Comparison of ENCODE assay signal across 18 cellular contexts in genomic region chr14:101248840-101249675, GRCh38.
DNase-seq lines count a peak whose midpoint lies in the region; ATAC-seq, FAIRE-seq and TF ChIP-seq lines count a peak whose summit lies in the region.
"Had no signal": no experiment of that assay in that cellular context is flagged by ENCODE, and none has a peak within 500 bp of the region (broad histone marks: within the 10 kb centered on the region; RNA-seq: fewer than 3 reads in every experiment).

No MANE protein-coding gene starts in this region.

- H3K36me3 ChIP-seq in esophagus muscularis mucosa = no peaks in the 10 kb centered on the region
- H3K36me3 ChIP-seq: BLaER1, HAP-1, Peyer's patch had no signal

- H3K4me3 Mint-ChIP-seq in activated CD4-positive, alpha-beta T cell treated with anti-CD3 and anti-CD28 coated beads, Interleukin-2, amount 10 ng/mL, durations not matched to agents 24 days and 14 days = no peak overlapping the region
- H3K4me3 Mint-ChIP-seq in osteocyte (ENCODE audit: unreplicated experiment) (no peak overlapping the region), natural killer cell (no peak overlapping the region)

- 84% methylated on average over 6 of the region's 18 CpGs for WGBS in esophagus muscularis mucosa

- H3K27ac ChIP-seq in esophagus muscularis mucosa (replicated peaks in 1 of 4) = no peak overlapping the region
- H3K27ac ChIP-seq: BLaER1, Peyer's patch had no signal

- H3K27ac Mint-ChIP-seq in activated CD4-positive, alpha-beta T cell treated with anti-CD3 and anti-CD28 coated beads, Interleukin-2, amount 10 ng/mL, durations not matched to agents 24 days and 14 days = no peak overlapping the region
- H3K27ac Mint-ChIP-seq in osteocyte (ENCODE audit: unreplicated experiment) (no peak overlapping the region), natural killer cell (no peak overlapping the region)

- no peaks in the 10 kb centered on the region for H3K36me3 Mint-ChIP-seq in activated CD4-positive, alpha-beta T cell treated with anti-CD3 and anti-CD28 coated beads, Interleukin-2, amount 10 ng/mL, durations not matched to agents 24 days and 14 days (ENCODE audit: low read depth)
- H3K36me3 Mint-ChIP-seq in osteocyte (ENCODE audit: unreplicated experiment) (no peaks in the 10 kb centered on the region), natural killer cell (no peaks in the 10 kb centered on the region)

- TF ChIP-seq CTCF in esophagus muscularis mucosa (IDR thresholded peaks at IDR 0.05) (no peak), osteocyte (IDR thresholded peaks at IDR 0.05) (no peak), natural killer cell (IDR thresholded peaks at IDR 0.05) (no peak)

- peaks cover 0 to 30% (median 0%) of the 10 kb centered on the region in 4 donors for H3K27me3 ChIP-seq in esophagus muscularis mucosa
- H3K27me3 ChIP-seq: Peyer's patch had no signal

- peaks cover 0 to 3% (median 0%) of the 10 kb centered on the region in 4 donors for H3K4me1 ChIP-seq in esophagus muscularis mucosa
- H3K4me1 ChIP-seq: HAP-1, Peyer's patch had no signal

- no peaks in the 10 kb centered on the region for H3K9me3 Mint-ChIP-seq in activated CD4-positive, alpha-beta T cell treated with anti-CD3 and anti-CD28 coated beads, Interleukin-2, amount 10 ng/mL, durations not matched to agents 24 days and 14 days
- H3K9me3 Mint-ChIP-seq in osteocyte (ENCODE audit: unreplicated experiment) (no peaks in the 10 kb centered on the region), natural killer cell (no peaks in the 10 kb centered on the region)

- peak; percentile 42 for DNase-seq in activated CD4-positive, alpha-beta T cell treated with anti-CD3 and anti-CD28 coated beads, Interleukin-2, amount 10 ng/mL, durations not matched to agents 24 days and 14 days
- no peak for DNase-seq in activated CD4-positive, alpha-beta T cell treated with anti-CD3 and anti-CD28 coated beads for 48 hours
- DNase-seq in GM12892 (ENCODE audit: insufficient read length) (peak; percentile 18), esophagus muscularis mucosa (ENCODE audit: extremely low spot score) (peak; percentile 87), osteocyte (ENCODE audit: extremely low spot score, unreplicated experiment) (peak; percentile 71), natural killer cell (no peak), NCI-H1694 treated with DMSO at 0.1 percent for 48 hours (lab: John Stamatoyannopoulos, UW) (no peak), NCI-H1930 (lab: John Stamatoyannopoulos, UW) (no peak)
- DNase-seq: 8988T, DMS 273 treated with DMSO at 0.1 percent for 48 hours, IMR-90, Kasumi-1, NCI-H1417, NCI-H2029 treated with DMSO at 0.1 percent for 48 hours, NCI-H524 had no signal

- TF ChIP-seq EP300 in esophagus muscularis mucosa (IDR thresholded peaks at IDR 0.05) = no peak

- TF ChIP-seq POLR2A in GM12892 (IDR thresholded peaks at IDR 0.05; ENCODE audit: low read depth, low read length) (no peak), esophagus muscularis mucosa (IDR thresholded peaks at IDR 0.05; ENCODE audit: low read depth) (no peak)

- intact Hi-C loops in activated CD4-positive, alpha-beta T cell treated with anti-CD3 and anti-CD28 coated beads, Interleukin-2, amount 10 ng/mL, durations not matched to agents 24 days and 14 days (cut with micrococcal nuclease) = no loop called here
- intact Hi-C loops in esophagus muscularis mucosa (cut with DNase I) = no loop called here
- intact Hi-C loops in natural killer cell (cut with micrococcal nuclease) = no loop called here

- no peaks in the 10 kb centered on the region for H3K27me3 Mint-ChIP-seq in activated CD4-positive, alpha-beta T cell treated with anti-CD3 and anti-CD28 coated beads, Interleukin-2, amount 10 ng/mL, durations not matched to agents 24 days and 14 days
- no peaks in the 10 kb centered on the region for H3K27me3 Mint-ChIP-seq in osteocyte (ENCODE audit: unreplicated experiment)
- peaks cover 0 to 2% of the 10 kb centered on the region in 2 donors for H3K27me3 Mint-ChIP-seq in natural killer cell (ENCODE audit: low read depth in 2 of 2)

- no peak for FAIRE-seq in GM12892 (lab: Jason Lieb, UNC)

- no peak overlapping the region for H3K4me3 ChIP-seq in esophagus muscularis mucosa
- H3K4me3 ChIP-seq: BLaER1, HAP-1, Peyer's patch had no signal

- ATAC-seq in natural killer cell = no peak

- no peaks in the 10 kb centered on the region for H3K9me3 ChIP-seq in esophagus muscularis mucosa
- H3K9me3 ChIP-seq: HAP-1, Peyer's patch had no signal

- H3K4me1 Mint-ChIP-seq in activated CD4-positive, alpha-beta T cell treated with anti-CD3 and anti-CD28 coated beads, Interleukin-2, amount 10 ng/mL, durations not matched to agents 24 days and 14 days = peaks cover 7% of the 10 kb centered on the region
- no peaks in the 10 kb centered on the region for H3K4me1 Mint-ChIP-seq in osteocyte (ENCODE audit: unreplicated experiment)
- H3K4me1 Mint-ChIP-seq in natural killer cell = peaks cover 16% of the 10 kb centered on the region in 2 donors

Comparison
In these comparisons a context has a peak if more than half of its experiments do, and no peak if none do; other contexts are left out.
1. DNase-seq: peak in activated CD4-positive, alpha-beta T cell treated with anti-CD3 and anti-CD28 coated beads, Interleukin-2, amount 10 ng/mL, durations not matched to agents 24 days and 14 days (single experiment), GM12892 (single experiment), esophagus muscularis mucosa (single experiment) and osteocyte (single experiment); none in activated CD4-positive, alpha-beta T cell treated with anti-CD3 and anti-CD28 coated beads for 48 hours (single experiment), natural killer cell (single experiment), NCI-H1694 treated with DMSO at 0.1 percent for 48 hours (single experiment) and NCI-H1930 (0 of 2).